ENCODE assay signal across 8 cellular contexts in genomic region chr10:84179059-84179710, GRCh38. TPM values are rescaled to one million over a fixed set of nuclear protein-coding genes. Genes with fewer than 3 reads are reported as not detected.
A peak's percentile ranks its signal among the peaks of the same experiment; 100 is the strongest.
DNase-seq lines count a peak whose midpoint lies in the region; ATAC-seq, FAIRE-seq and TF ChIP-seq lines count a peak whose summit lies in the region.

No MANE protein-coding gene starts in this region.

- H3K9me3 ChIP-seq in OCI-LY3 (ENCODE audit: insufficient read depth, low read length), result no peaks in the 10 kb centered on the region
- H3K9me3 ChIP-seq in small intestine (ENCODE audit: control insufficient read depth, low read depth), result no peaks in the 10 kb centered on the region

- H3K27me3 ChIP-seq in OCI-LY3 (ENCODE audit: low read depth, low read length) (no peaks in the 10 kb centered on the region), small intestine (ENCODE audit: control insufficient read depth in 2 of 2, insufficient read depth in 2 of 2, low read length in 2 of 2) (no peaks in the 10 kb centered on the region)

- H3K4me1 ChIP-seq in OCI-LY3 (ENCODE audit: low read length) (peaks cover 25% of the 10 kb centered on the region), small intestine (ENCODE audit: control insufficient read depth in 2 of 2, insufficient read depth in 1 of 2, low read depth in 1 of 2, low read length in 1 of 2) (no peaks in the 10 kb centered on the region)

- H2AFZ ChIP-seq in OCI-LY3 (ENCODE audit: low read depth, low read length), result peak overlapping the region; percentile 54; the same call in 1 of the 2 replicates

- H3K4me2 ChIP-seq in OCI-LY3 (ENCODE audit: low read length), result peak overlapping the region; percentile 74

- DNase-seq in ELR (ENCODE audit: low read depth) (peak; percentile 57), glomerular visceral epithelial cell (ENCODE audit: extremely low spot score) (peak; percentile 92), small intestine (no peak), GDM1 (lab: John Stamatoyannopoulos, UW) (no peak)
- no peak for DNase-seq in stimulated activated CD4-positive, alpha-beta T cell treated with anti-CD3 and anti-CD28 coated beads, Interleukin-15, amount 100 ng/mL, for 24 hours

- H3K27ac ChIP-seq in OCI-LY3 (ENCODE audit: low read length), result no peak overlapping the region
- no peak overlapping the region for H3K27ac ChIP-seq in small intestine (ENCODE audit: low read depth in 1 of 2, low read length in 1 of 2)

- no peaks in the 10 kb centered on the region for H4K20me1 ChIP-seq in OCI-LY3 (ENCODE audit: insufficient read depth, low read length)

- no peak overlapping the region for H3K9ac ChIP-seq in OCI-LY3 (ENCODE audit: low read length)

- TF ChIP-seq CTCF in OCI-LY3 (IDR thresholded peaks at IDR 0.05; ENCODE audit: low read depth, low read length), result no peak

- no peaks in the 10 kb centered on the region for H3K79me2 ChIP-seq in OCI-LY3 (ENCODE audit: low read length)

- 49 to 59% (median 58%) methylated on average over 12 of the region's 12 CpGs for WGBS in small intestine, 3 donors

- H3K36me3 ChIP-seq in OCI-LY3 (replicated peaks; ENCODE audit: low read depth, low read length) (no peaks in the 10 kb centered on the region), small intestine (ENCODE audit: control insufficient read depth in 2 of 2, insufficient read depth in 2 of 2, low read length in 2 of 2) (no peaks in the 10 kb centered on the region)

- FAIRE-seq in small intestine (lab: Jason Lieb, UNC), result no peak

- H3K4me3 ChIP-seq in OCI-LY3 (ENCODE audit: low read length) (peak overlapping the region; percentile 35; the same call in 1 of the 2 replicates), small intestine (ENCODE audit: low read depth in 1 of 2, low read length in 2 of 2) (no peak overlapping the region)

- ATAC-seq in GM19397 (IDR thresholded peaks at IDR 0.05; ENCODE audit: unreplicated experiment), result peak; percentile 87
- ATAC-seq in HG03196 (IDR thresholded peaks at IDR 0.05; ENCODE audit: unreplicated experiment), result peak; percentile 87

RNA-seq across cellular contexts. Expression of gene GPR15LG, which starts 5.6 kb away (rescaled TPM):
- not detected for polyA plus RNA-seq in small intestine

RNA-seq across cellular contexts. Expression of gene CDHR1, which starts 15.2 kb away (rescaled TPM):
- under 1 TPM in 1 of 3 donors, not detected in 2; 0.06 TPM for polyA plus RNA-seq in small intestine

RNA-seq across cellular contexts. Expression of gene GHITM, which starts 39.9 kb away (rescaled TPM):
- 100 to 1,000 TPM; 232 to 301 (median 256) TPM for polyA plus RNA-seq in small intestine

RNA-seq across cellular contexts. Expression of gene LRIT2, which starts 46.2 kb away (rescaled TPM):
- polyA plus RNA-seq in small intestine, result not detected

Comparison
In these comparisons a context has a peak if more than half of its experiments do, and no peak if none do; other contexts are left out.
1. DNase-seq: peak in ELR (single experiment) and glomerular visceral epithelial cell (single experiment); none in stimulated activated CD4-positive, alpha-beta T cell treated with anti-CD3 and anti-CD28 coated beads, Interleukin-15, amount 100 ng/mL, for 24 hours (single experiment), small intestine (single experiment) and GDM1 (single experiment).